Comparison of ENCODE assay signal across 15 cellular contexts in the genomic region with DNA sequence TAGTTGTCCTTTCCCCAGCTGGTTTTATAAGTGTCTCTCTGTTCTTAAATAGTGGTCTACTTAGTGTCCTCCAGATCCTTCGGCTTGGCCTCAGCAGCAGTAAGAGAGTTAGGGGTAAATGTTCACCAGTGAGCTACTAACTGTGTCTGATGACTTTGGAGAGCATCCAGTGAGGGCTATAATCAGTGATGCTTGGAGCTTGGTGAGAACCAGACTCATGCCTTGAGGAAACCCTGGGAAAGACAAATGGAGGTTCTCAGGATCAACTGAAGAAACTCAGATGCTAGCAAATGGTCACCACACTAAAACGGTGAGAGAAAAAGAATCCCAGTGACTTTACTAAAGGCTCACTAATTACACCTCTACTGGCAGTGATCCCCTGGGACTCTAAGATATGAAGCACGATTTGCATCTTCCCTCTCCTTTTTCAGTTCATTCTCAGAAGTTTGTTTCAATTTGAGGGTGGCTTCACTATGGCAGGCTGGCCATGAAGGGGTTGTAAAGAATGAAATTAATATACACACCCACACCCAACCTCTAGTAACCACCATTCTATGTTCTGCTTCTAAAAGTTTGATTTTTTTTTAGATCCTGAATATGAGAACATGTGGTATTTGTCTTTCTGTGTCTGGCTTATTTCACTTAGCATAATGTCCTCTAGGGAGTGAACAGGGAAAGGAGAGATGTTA.
A peak's percentile ranks its signal among the peaks of the same experiment; 100 is the strongest.
DNase-seq lines count a peak whose midpoint lies in the region; ATAC-seq and FAIRE-seq lines count a peak whose summit lies in the region.
"Had no signal": no experiment of that assay in that cellular context is flagged by ENCODE, and none has a peak within 500 bp of the region (broad histone marks: within the 10 kb centered on the region; RNA-seq: fewer than 3 reads in every experiment).

No MANE protein-coding gene starts in this region.

- H3K36me3 Mint-ChIP-seq in activated naive CD4-positive, alpha-beta T cell treated with anti-CD3 and anti-CD28 coated beads, Interleukin-2, amount 10 ng/mL, durations not matched to agents 7 days and 5 days: no peaks in the 10 kb centered on the region

- CTCF ChIA-PET in activated naive CD4-positive, alpha-beta T cell treated with anti-CD3 and anti-CD28 coated beads, Interleukin-2, amount 10 ng/mL, durations not matched to agents 7 days and 5 days (lab: Charles Lee): no interaction called here

- ATAC-seq in GM19455 (IDR thresholded peaks at IDR 0.05; ENCODE audit: unreplicated experiment) (peak; percentile 89), HG02852 (IDR thresholded peaks at IDR 0.05; ENCODE audit: unreplicated experiment) (peak; percentile 82), HG03460 (IDR thresholded peaks at IDR 0.05; ENCODE audit: unreplicated experiment) (peak; percentile 94)
- ATAC-seq: gastroesophageal sphincter had no signal

- DNase-seq in GM18507 (ENCODE audit: extremely low spot score, insufficient read length, low read depth) (no peak), substantia nigra (lab: John Stamatoyannopoulos, UW) (no peak), cerebellar cortex (ENCODE audit: low spot score) (no peak), head of caudate nucleus (no peak)
- DNase-seq in activated naive CD4-positive, alpha-beta T cell treated with anti-CD3 and anti-CD28 coated beads, Interleukin-2, amount 10 ng/mL, durations not matched to agents 7 days and 5 days: no peak
- DNase-seq: activated CD8-positive, alpha-beta memory T cell treated with anti-CD3 and anti-CD28 coated beads for 24 hours; dermis blood vessel endothelial cell; stimulated activated CD4-positive, alpha-beta T cell treated with anti-CD3 and anti-CD28 coated beads, Interleukin-15, amount 100 ng/mL, for 24 hours; T-helper 1 cell had no signal

- no peak overlapping the region for H3K27ac ChIP-seq in substantia nigra (ENCODE audit: low read depth, low read length, poor library complexity, severe bottlenecking)
- H3K27ac ChIP-seq: BLaER1, gastroesophageal sphincter, neutrophil had no signal

- peak; percentile 88 for FAIRE-seq in GM18507 (lab: Jason Lieb, UNC)

- H3K4me3 Mint-ChIP-seq in activated naive CD4-positive, alpha-beta T cell treated with anti-CD3 and anti-CD28 coated beads, Interleukin-2, amount 10 ng/mL, durations not matched to agents 7 days and 5 days: no peak overlapping the region

- no peaks in the 10 kb centered on the region for H3K27me3 Mint-ChIP-seq in activated naive CD4-positive, alpha-beta T cell treated with anti-CD3 and anti-CD28 coated beads, Interleukin-2, amount 10 ng/mL, durations not matched to agents 7 days and 5 days

- no peaks in the 10 kb centered on the region for H3K4me1 Mint-ChIP-seq in activated naive CD4-positive, alpha-beta T cell treated with anti-CD3 and anti-CD28 coated beads, Interleukin-2, amount 10 ng/mL, durations not matched to agents 7 days and 5 days

- intact Hi-C loops in head of caudate nucleus (cut with DNase I): no loop called here

- H3K27ac Mint-ChIP-seq in activated naive CD4-positive, alpha-beta T cell treated with anti-CD3 and anti-CD28 coated beads, Interleukin-2, amount 10 ng/mL, durations not matched to agents 7 days and 5 days: no peak overlapping the region

- H3K9me3 Mint-ChIP-seq in activated naive CD4-positive, alpha-beta T cell treated with anti-CD3 and anti-CD28 coated beads, Interleukin-2, amount 10 ng/mL, durations not matched to agents 7 days and 5 days: peaks cover 2% of the 10 kb centered on the region
